1 cellular context compared by ENCODE assay signal in the genomic region with DNA sequence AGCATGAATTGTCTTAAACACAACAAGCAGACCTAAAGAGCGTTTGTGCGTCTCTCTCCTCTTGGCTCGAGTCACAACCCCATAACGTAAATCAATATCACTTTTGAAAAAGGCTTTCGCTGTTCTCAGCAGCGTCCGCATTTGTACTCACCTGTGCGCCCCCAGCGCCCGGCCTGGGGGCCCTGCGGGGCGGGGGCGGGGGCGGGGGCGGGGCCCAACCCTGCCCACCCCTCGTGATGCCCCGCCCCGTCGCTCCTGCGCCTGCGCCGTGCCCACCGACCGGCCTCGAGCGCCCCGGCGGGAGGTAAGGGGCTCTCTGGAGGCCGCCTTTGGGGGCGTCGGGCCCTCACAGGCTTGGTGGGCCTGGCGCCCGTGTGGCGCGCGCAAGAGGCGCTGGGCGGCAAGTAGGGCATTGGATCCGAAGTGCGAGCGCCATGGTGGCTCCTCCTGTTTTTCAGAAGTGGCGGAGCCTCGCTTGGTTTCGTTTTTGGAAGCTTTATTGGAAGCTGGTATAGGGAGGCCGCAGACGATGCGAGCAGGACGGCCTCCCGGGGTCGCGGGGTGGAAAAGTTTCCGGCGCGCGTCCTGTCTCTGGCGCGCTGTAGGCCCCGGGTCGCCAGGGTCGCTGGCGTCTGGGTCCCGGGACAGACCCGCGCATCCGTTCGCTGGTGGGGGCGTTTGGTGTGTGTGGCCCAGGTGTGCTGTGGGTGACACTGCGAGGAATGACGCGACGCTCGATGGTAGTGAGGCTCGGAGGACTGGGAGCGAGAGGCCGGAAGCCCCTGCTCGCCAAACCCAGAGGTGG.
TF ChIP-seq lines count a peak whose summit lies in the region.

STX17 (plus strand) TSS at position 252 of the 805 bp plus-strand sequence. CDS start 8,586 bp downstream, outside the sequence.

TF ChIP-seq in A549, 52 proteins besides CTCF, POLR2A, EP300 and RAD21 (continued from another document):
- peak; percentile 86 for TF ChIP-seq PHF8 (IDR thresholded peaks at IDR 0.05; ENCODE audit: borderline replicate concordance, low read depth)
- TF ChIP-seq FOSL2 (IDR thresholded peaks at IDR 0.05) = no peak
- TF ChIP-seq FOSL2 (CRISPR knock-in tag; IDR thresholded peaks at IDR 0.05) = no peak
- peak in 1 of 2 experiments; percentile 69; a peak in 2 of 5 replicates for TF ChIP-seq JUN (IDR thresholded peaks at IDR 0.05)
- TF ChIP-seq, protein P1, sequence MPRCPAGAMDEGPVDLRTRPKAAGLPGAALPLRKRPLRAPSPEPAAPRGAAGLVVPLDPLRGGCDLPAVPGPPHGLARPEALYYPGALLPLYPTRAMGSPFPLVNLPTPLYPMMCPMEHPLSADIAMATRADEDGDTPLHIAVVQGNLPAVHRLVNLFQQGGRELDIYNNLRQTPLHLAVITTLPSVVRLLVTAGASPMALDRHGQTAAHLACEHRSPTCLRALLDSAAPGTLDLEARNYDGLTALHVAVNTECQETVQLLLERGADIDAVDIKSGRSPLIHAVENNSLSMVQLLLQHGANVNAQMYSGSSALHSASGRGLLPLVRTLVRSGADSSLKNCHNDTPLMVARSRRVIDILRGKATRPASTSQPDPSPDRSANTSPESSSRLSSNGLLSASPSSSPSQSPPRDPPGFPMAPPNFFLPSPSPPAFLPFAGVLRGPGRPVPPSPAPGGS (IDR thresholded peaks at IDR 0.05) = peak; percentile 71; the same call in 2 of the 3 replicates
- no peak for TF ChIP-seq CHD4 (IDR thresholded peaks at IDR 0.05; ENCODE audit: borderline replicate concordance)
